Comparison of ENCODE assay signal across 27 cellular contexts in the genomic region with DNA sequence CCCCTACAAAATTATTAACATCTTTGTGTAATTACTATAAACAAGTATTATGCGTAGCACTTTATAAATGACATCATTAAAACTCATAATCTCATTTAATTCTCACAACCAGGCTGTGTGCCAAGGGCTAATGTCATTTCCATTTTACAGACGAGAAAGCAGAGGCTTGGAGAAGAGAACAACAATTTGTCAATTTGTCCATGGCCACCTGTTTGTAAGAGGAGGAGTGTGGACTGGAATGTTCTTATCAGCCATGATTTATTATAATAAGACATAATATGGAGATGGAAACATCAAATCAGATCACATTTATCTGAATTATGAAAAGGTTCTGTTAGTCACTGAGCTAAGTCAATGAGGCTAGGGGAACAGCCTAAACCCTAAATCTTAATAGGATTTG.
DNase-seq lines count a peak whose midpoint lies in the region; ATAC-seq, FAIRE-seq and TF ChIP-seq lines count a peak whose summit lies in the region.
"Had no signal": no experiment of that assay in that cellular context is flagged by ENCODE, and none has a peak within 500 bp of the region (broad histone marks: within the 10 kb centered on the region; RNA-seq: fewer than 3 reads in every experiment).

No MANE protein-coding gene starts in this region.

- TF ChIP-seq RAD21 in HepG2 (CRISPR knock-in tag; IDR thresholded peaks at IDR 0.05), result no peak

- TF ChIP-seq POLR2A in HepG2 (IDR thresholded peaks at IDR 0.05; ENCODE audit: insufficient read depth in 1 of 2, low read depth in 2 of 2, low read length in 2 of 2) (no peak), right lobe of liver (IDR thresholded peaks at IDR 0.05) (no peak)

- H3K27ac ChIP-seq in HepG2 (ENCODE audit: extremely low read length, insufficient read depth, low read length), result no peak overlapping the region
- no peak overlapping the region for H3K27ac ChIP-seq in right lobe of liver
- no peak overlapping the region for H3K27ac ChIP-seq in RWPE1
- H3K27ac ChIP-seq: BLaER1 had no signal

- POLR2A ChIA-PET in HepG2 (lab: Yijun Ruan, JAX) (no interaction called here), RWPE1 (lab: Yijun Ruan, JAX; ENCODE audit: low non-redundant PET) (no interaction called here)

- no peak overlapping the region for H3K9ac ChIP-seq in HepG2 (ENCODE audit: insufficient read depth, low read depth, low read length)
- H3K9ac ChIP-seq: BLaER1 had no signal

- no peak for TF ChIP-seq EP300 in HepG2 (IDR thresholded peaks at IDR 0.05; ENCODE audit: low read depth in 2 of 2, low read length in 2 of 2)
- TF ChIP-seq EP300 in HepG2 (CRISPR knock-in tag; IDR thresholded peaks at IDR 0.05; ENCODE audit: borderline replicate concordance), result no peak

- H3K9me3 ChIP-seq in HepG2 (ENCODE audit: low read length) (no peaks in the 10 kb centered on the region), right lobe of liver (no peaks in the 10 kb centered on the region)
- H3K9me3 ChIP-seq: BE2C, BLaER1 had no signal

- H3K4me2 ChIP-seq in HepG2 (ENCODE audit: low read depth, low read length), result no peak overlapping the region
- H3K4me2 ChIP-seq: BLaER1 had no signal

- intact Hi-C loops in HepG2 (cut with micrococcal nuclease; ENCODE audit: unreplicated experiment), result no loop called here
- intact Hi-C loops in right lobe of liver (cut with DNase I), result no loop called here

- no peak for FAIRE-seq in HepG2 (lab: Jason Lieb, UNC)
- FAIRE-seq: A204.1, GM12878, GM12892, GM18507 had no signal

- WGBS in HepG2 (ENCODE audit: low lambda C conversion rate), result 95% methylated on average over 2 of the region's 2 CpGs
- WGBS in right lobe of liver (ENCODE audit: insufficient coverage, low coverage, low lambda C conversion rate, missing lambda C conversion rate), result 85% methylated on average over 2 of the region's 2 CpGs

- H3K4me3 ChIP-seq in HepG2 (replicated peaks in 1 of 3; ENCODE audit: insufficient read depth in 1 of 3, low read depth in 2 of 3, low read length in 3 of 3) (no peak overlapping the region), right lobe of liver (no peak overlapping the region)
- H3K4me3 ChIP-seq: BLaER1, GM12878 had no signal

- ATAC-seq in HepG2 (no peak), right lobe of liver (no peak), SK-N-SH treated with all-trans-retinoic acid at 6 μM for 48 hours (peak; percentile 36; the same call in 1 of the 3 replicates)
- ATAC-seq: GM12878 had no signal

- H3K36me3 ChIP-seq in HepG2 (replicated peaks in 1 of 2; ENCODE audit: control insufficient read depth in 1 of 2, insufficient read depth in 2 of 2, low read length in 2 of 2) (peaks cover 0 to 62% of the 10 kb centered on the region in 2 experiments; a peak in 4 of 5 replicates), right lobe of liver (peaks cover 0 to 18% (median 5%) of the 10 kb centered on the region in 4 donors)

- no peaks in the 10 kb centered on the region for H3K79me2 ChIP-seq in HepG2 (ENCODE audit: insufficient read depth, low read length)

- no peak overlapping the region for H2AFZ ChIP-seq in HepG2 (ENCODE audit: low read length)

- H3K27me3 ChIP-seq in HepG2 (ENCODE audit: control insufficient read depth in 1 of 2, insufficient read depth in 2 of 2, low read length in 2 of 2), result no peaks in the 10 kb centered on the region
- no peaks in the 10 kb centered on the region for H3K27me3 ChIP-seq in right lobe of liver
- H3K27me3 ChIP-seq: BE2C, BLaER1 had no signal

- no TSS peak for BruUV-seq in HepG2 (replicated peaks; lab: Mats Ljungman, UMichigan)

- in situ Hi-C loops in HepG2 (cut with HindIII; ENCODE audit: extremely low pct_ligation_motif_present, low pct_unique_long_range_greater_than_20kb), result no loop called here

- no peaks in the 10 kb centered on the region for H4K20me1 ChIP-seq in HepG2 (ENCODE audit: insufficient read depth, low read length)
- H4K20me1 ChIP-seq: BLaER1 had no signal

- DNase-seq in HepG2 (ENCODE audit: low spot score), result no peak
- no peak for DNase-seq in right lobe of liver
- peak; percentile 9 for DNase-seq in SK-N-DZ (ENCODE audit: low spot score)
- DNase-seq in central memory CD4-positive, alpha-beta T cell, result no peak
- DNase-seq in RWPE1 (ENCODE audit: low spot score), result no peak
- no peak for DNase-seq in stimulated activated CD4-positive, alpha-beta T cell treated with anti-CD3 and anti-CD28 coated beads, Interleukin-1b, Interleukin-23, amount 100 ng/mL, for 48 hours
- DNase-seq: 8988T; ACHN; BE2C; C1 segment of cervical spinal cord; CD4-positive, alpha-beta memory T cell; CD4-positive, CD25-positive, alpha-beta regulatory T cell; CD8-positive, alpha-beta memory T cell; COR-L47; DMS 273 treated with DMSO at 0.1 percent for 48 hours; DMS153; DMS53; DMS79; DND-41; EL; GDM1 had no signal

- CTCF ChIA-PET in HepG2 (lab: Yijun Ruan, JAX; ENCODE audit: low intra/inter-chr PET ratio, low total read pairs), result no interaction called here
- CTCF ChIA-PET in RWPE1 (lab: Yijun Ruan, JAX), result no interaction called here

- H3K4me1 ChIP-seq in HepG2 (ENCODE audit: insufficient read depth, low read length), result no peaks in the 10 kb centered on the region
- no peaks in the 10 kb centered on the region for H3K4me1 ChIP-seq in right lobe of liver
- H3K4me1 ChIP-seq: BLaER1 had no signal

- TF ChIP-seq CTCF in HepG2 (CRISPR knock-in tag; IDR thresholded peaks at IDR 0.05) (no peak), right lobe of liver (IDR thresholded peaks at IDR 0.05) (no peak), RWPE1 (conservative IDR thresholded peaks at IDR 0.05; ENCODE audit: low read depth) (no peak)

TF ChIP-seq in HepG2, 621 proteins besides CTCF, POLR2A, EP300 and RAD21:
- TF ChIP-seq ATF7 (IDR thresholded peaks at IDR 0.05) (peak; percentile 49; the same call in 1 of the 2 replicates), ATF7 (CRISPR knock-in tag; IDR thresholded peaks at IDR 0.05) (no peak), HOMEZ (CRISPR knock-in tag; IDR thresholded peaks at IDR 0.05; ENCODE audit: low read depth) (no peak)

TF ChIP-seq in SK-N-SH treated with all-trans-retinoic acid at 6 μM for 48 hours, 23 proteins besides CTCF, POLR2A, EP300 and RAD21 (continues in another document):
- TF ChIP-seq ZC3H10 (CRISPR knock-in tag; IDR thresholded peaks at IDR 0.05), result peak; percentile 72
- no peak for TF ChIP-seq ZNF70 (CRISPR knock-in tag; IDR thresholded peaks at IDR 0.05)
- no peak for TF ChIP-seq BACH2 (CRISPR knock-in tag; IDR thresholded peaks at IDR 0.05; ENCODE audit: borderline replicate concordance)
- no peak for TF ChIP-seq RARB (CRISPR knock-in tag; IDR thresholded peaks at IDR 0.05)
- TF ChIP-seq ARNTL (CRISPR knock-in tag; IDR thresholded peaks at IDR 0.05; ENCODE audit: borderline replicate concordance, low read depth), result no peak
- no peak for TF ChIP-seq TSHZ2 (CRISPR knock-in tag; IDR thresholded peaks at IDR 0.05)
- peak; percentile 91 for TF ChIP-seq SNAI2 (CRISPR knock-in tag; IDR thresholded peaks at IDR 0.05)
- TF ChIP-seq, protein P1, sequence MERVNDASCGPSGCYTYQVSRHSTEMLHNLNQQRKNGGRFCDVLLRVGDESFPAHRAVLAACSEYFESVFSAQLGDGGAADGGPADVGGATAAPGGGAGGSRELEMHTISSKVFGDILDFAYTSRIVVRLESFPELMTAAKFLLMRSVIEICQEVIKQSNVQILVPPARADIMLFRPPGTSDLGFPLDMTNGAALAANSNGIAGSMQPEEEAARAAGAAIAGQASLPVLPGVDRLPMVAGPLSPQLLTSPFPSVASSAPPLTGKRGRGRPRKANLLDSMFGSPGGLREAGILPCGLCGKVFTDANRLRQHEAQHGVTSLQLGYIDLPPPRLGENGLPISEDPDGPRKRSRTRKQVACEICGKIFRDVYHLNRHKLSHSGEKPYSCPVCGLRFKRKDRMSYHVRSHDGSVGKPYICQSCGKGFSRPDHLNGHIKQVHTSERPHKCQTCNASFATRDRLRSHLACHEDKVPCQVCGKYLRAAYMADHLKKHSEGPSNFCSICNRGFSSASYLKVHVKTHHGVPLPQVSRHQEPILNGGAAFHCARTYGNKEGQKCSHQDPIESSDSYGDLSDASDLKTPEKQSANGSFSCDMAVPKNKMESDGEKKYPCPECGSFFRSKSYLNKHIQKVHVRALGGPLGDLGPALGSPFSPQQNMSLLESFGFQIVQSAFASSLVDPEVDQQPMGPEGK (CRISPR knock-in tag; IDR thresholded peaks at IDR 0.05; ENCODE audit: borderline replicate concordance), result peak; percentile 73; the same call in 1 of the 2 replicates
- TF ChIP-seq CREB5 (CRISPR knock-in tag; IDR thresholded peaks at IDR 0.05; ENCODE audit: low read depth), result peak; percentile 79; the same call in 1 of the 2 replicates
